Comparison of ENCODE assay signal across 1 cellular context in genomic region chr18:48538531-48539405, GRCh38.
TF ChIP-seq lines count a peak whose summit lies in the region.

Gene CTIF (plus strand): TSS chr18:48539031. CDS start chr18:48619566, 80,535 bp downstream.

TF ChIP-seq in HepG2, 621 proteins besides CTCF, POLR2A, EP300 and RAD21 (continued from another document and continues in another):
- TF ChIP-seq MYPOP (CRISPR knock-in tag; IDR thresholded peaks at IDR 0.05): no peak
- peak; percentile 78 for TF ChIP-seq YEATS2 (CRISPR knock-in tag; IDR thresholded peaks at IDR 0.05; ENCODE audit: borderline replicate concordance)
- TF ChIP-seq, protein P1, sequence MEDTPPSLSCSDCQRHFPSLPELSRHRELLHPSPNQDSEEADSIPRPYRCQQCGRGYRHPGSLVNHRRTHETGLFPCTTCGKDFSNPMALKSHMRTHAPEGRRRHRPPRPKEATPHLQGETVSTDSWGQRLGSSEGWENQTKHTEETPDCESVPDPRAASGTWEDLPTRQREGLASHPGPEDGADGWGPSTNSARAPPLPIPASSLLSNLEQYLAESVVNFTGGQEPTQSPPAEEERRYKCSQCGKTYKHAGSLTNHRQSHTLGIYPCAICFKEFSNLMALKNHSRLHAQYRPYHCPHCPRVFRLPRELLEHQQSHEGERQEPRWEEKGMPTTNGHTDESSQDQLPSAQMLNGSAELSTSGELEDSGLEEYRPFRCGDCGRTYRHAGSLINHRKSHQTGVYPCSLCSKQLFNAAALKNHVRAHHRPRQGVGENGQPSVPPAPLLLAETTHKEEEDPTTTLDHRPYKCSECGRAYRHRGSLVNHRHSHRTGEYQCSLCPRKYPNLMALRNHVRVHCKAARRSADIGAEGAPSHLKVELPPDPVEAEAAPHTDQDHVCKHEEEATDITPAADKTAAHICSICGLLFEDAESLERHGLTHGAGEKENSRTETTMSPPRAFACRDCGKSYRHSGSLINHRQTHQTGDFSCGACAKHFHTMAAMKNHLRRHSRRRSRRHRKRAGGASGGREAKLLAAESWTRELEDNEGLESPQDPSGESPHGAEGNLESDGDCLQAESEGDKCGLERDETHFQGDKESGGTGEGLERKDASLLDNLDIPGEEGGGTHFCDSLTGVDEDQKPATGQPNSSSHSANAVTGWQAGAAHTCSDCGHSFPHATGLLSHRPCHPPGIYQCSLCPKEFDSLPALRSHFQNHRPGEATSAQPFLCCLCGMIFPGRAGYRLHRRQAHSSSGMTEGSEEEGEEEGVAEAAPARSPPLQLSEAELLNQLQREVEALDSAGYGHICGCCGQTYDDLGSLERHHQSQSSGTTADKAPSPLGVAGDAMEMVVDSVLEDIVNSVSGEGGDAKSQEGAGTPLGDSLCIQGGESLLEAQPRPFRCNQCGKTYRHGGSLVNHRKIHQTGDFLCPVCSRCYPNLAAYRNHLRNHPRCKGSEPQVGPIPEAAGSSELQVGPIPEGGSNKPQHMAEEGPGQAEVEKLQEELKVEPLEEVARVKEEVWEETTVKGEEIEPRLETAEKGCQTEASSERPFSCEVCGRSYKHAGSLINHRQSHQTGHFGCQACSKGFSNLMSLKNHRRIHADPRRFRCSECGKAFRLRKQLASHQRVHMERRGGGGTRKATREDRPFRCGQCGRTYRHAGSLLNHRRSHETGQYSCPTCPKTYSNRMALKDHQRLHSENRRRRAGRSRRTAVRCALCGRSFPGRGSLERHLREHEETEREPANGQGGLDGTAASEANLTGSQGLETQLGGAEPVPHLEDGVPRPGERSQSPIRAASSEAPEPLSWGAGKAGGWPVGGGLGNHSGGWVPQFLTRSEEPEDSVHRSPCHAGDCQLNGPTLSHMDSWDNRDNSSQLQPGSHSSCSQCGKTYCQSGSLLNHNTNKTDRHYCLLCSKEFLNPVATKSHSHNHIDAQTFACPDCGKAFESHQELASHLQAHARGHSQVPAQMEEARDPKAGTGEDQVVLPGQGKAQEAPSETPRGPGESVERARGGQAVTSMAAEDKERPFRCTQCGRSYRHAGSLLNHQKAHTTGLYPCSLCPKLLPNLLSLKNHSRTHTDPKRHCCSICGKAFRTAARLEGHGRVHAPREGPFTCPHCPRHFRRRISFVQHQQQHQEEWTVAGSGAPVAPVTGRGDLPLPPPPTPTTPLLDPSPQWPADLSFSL (CRISPR knock-in tag; IDR thresholded peaks at IDR 0.05): no peak
- TF ChIP-seq, protein P2, sequence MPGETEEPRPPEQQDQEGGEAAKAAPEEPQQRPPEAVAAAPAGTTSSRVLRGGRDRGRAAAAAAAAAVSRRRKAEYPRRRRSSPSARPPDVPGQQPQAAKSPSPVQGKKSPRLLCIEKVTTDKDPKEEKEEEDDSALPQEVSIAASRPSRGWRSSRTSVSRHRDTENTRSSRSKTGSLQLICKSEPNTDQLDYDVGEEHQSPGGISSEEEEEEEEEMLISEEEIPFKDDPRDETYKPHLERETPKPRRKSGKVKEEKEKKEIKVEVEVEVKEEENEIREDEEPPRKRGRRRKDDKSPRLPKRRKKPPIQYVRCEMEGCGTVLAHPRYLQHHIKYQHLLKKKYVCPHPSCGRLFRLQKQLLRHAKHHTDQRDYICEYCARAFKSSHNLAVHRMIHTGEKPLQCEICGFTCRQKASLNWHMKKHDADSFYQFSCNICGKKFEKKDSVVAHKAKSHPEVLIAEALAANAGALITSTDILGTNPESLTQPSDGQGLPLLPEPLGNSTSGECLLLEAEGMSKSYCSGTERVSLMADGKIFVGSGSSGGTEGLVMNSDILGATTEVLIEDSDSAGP (CRISPR knock-in tag; IDR thresholded peaks at IDR 0.05; ENCODE audit: borderline replicate concordance): peak; percentile 53; the same call in 1 of the 2 replicates
- no peak for TF ChIP-seq JARID2 (CRISPR knock-in tag; IDR thresholded peaks at IDR 0.05; ENCODE audit: insufficient replicate concordance)
- TF ChIP-seq HOXD1 (CRISPR knock-in tag; IDR thresholded peaks at IDR 0.05): 0 out of 2 replicates have a peak, but pooled peaks have one; percentile 48
- no peak for TF ChIP-seq ZBTB42 (CRISPR knock-in tag; IDR thresholded peaks at IDR 0.05)
- TF ChIP-seq ZNF382 (CRISPR knock-in tag; IDR thresholded peaks at IDR 0.05; ENCODE audit: borderline replicate concordance): no peak
- TF ChIP-seq ZBED4 (CRISPR knock-in tag; IDR thresholded peaks at IDR 0.05; ENCODE audit: borderline replicate concordance): no peak
- TF ChIP-seq MIXL1 (CRISPR knock-in tag; IDR thresholded peaks at IDR 0.05): no peak
- peak; percentile 94 for TF ChIP-seq BRD4 (CRISPR knock-in tag; IDR thresholded peaks at IDR 0.05)
- no peak for TF ChIP-seq ZNF224 (CRISPR knock-in tag; IDR thresholded peaks at IDR 0.05)
- TF ChIP-seq ZNF264 (CRISPR knock-in tag; IDR thresholded peaks at IDR 0.05): no peak
- TF ChIP-seq NPAS2 (CRISPR knock-in tag; IDR thresholded peaks at IDR 0.05; ENCODE audit: borderline replicate concordance): no peak
- no peak; the same call in 1 of the 2 replicates for TF ChIP-seq MEIS2 (CRISPR knock-in tag; IDR thresholded peaks at IDR 0.05)
- TF ChIP-seq, protein P3, sequence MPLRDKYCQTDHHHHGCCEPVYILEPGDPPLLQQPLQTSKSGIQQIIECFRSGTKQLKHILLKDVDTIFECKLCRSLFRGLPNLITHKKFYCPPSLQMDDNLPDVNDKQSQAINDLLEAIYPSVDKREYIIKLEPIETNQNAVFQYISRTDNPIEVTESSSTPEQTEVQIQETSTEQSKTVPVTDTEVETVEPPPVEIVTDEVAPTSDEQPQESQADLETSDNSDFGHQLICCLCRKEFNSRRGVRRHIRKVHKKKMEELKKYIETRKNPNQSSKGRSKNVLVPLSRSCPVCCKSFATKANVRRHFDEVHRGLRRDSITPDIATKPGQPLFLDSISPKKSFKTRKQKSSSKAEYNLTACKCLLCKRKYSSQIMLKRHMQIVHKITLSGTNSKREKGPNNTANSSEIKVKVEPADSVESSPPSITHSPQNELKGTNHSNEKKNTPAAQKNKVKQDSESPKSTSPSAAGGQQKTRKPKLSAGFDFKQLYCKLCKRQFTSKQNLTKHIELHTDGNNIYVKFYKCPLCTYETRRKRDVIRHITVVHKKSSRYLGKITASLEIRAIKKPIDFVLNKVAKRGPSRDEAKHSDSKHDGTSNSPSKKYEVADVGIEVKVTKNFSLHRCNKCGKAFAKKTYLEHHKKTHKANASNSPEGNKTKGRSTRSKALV (CRISPR knock-in tag; IDR thresholded peaks at IDR 0.05): 0 out of 2 replicates have a peak, but pooled peaks have one; percentile 30
- TF ChIP-seq ZNF33A (CRISPR knock-in tag; IDR thresholded peaks at IDR 0.05; ENCODE audit: borderline replicate concordance): no peak
- TF ChIP-seq CEBPG (CRISPR knock-in tag; IDR thresholded peaks at IDR 0.05): peak; percentile 22; the same call in 1 of the 2 replicates
- TF ChIP-seq CHCHD3 (CRISPR knock-in tag; IDR thresholded peaks at IDR 0.05): no peak
- no peak for TF ChIP-seq SMC3 (IDR thresholded peaks at IDR 0.05; ENCODE audit: low read length)
- no peak for TF ChIP-seq ZBTB1 (CRISPR knock-in tag; IDR thresholded peaks at IDR 0.05; ENCODE audit: borderline replicate concordance)
- no peak for TF ChIP-seq ZNF350 (CRISPR knock-in tag; IDR thresholded peaks at IDR 0.05; ENCODE audit: borderline replicate concordance, low read depth)
- peak; percentile 37; the same call in 1 of the 2 replicates for TF ChIP-seq MEF2D (CRISPR knock-in tag; IDR thresholded peaks at IDR 0.05)
- 0 out of 2 replicates have a peak, but pooled peaks have one; percentile 56 for TF ChIP-seq SRY (CRISPR knock-in tag; IDR thresholded peaks at IDR 0.05)
- TF ChIP-seq HNRNPUL1 (IDR thresholded peaks at IDR 0.05; ENCODE audit: low read depth, low read length): no peak
- no peak for TF ChIP-seq ZNF317 (CRISPR knock-in tag; IDR thresholded peaks at IDR 0.05)
- TF ChIP-seq ZSCAN29 (CRISPR knock-in tag; conservative IDR thresholded peaks at IDR 0.05): no peak
- TF ChIP-seq THAP11 (CRISPR knock-in tag; IDR thresholded peaks at IDR 0.05): peak; percentile 98
- TF ChIP-seq TEAD2 (CRISPR knock-in tag; IDR thresholded peaks at IDR 0.05): no peak
- TF ChIP-seq, protein P4, sequence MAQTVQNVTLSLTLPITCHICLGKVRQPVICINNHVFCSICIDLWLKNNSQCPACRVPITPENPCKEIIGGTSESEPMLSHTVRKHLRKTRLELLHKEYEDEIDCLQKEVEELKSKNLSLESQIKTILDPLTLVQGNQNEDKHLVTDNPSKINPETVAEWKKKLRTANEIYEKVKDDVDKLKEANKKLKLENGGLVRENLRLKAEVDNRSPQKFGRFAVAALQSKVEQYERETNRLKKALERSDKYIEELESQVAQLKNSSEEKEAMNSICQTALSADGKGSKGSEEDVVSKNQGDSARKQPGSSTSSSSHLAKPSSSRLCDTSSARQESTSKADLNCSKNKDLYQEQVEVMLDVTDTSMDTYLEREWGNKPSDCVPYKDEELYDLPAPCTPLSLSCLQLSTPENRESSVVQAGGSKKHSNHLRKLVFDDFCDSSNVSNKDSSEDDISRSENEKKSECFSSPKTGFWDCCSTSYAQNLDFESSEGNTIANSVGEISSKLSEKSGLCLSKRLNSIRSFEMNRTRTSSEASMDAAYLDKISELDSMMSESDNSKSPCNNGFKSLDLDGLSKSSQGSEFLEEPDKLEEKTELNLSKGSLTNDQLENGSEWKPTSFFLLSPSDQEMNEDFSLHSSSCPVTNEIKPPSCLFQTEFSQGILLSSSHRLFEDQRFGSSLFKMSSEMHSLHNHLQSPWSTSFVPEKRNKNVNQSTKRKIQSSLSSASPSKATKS (CRISPR knock-in tag; IDR thresholded peaks at IDR 0.05): no peak
- TF ChIP-seq MAFG (CRISPR knock-in tag; IDR thresholded peaks at IDR 0.05): no peak
- TF ChIP-seq ZNF331 (CRISPR knock-in tag; IDR thresholded peaks at IDR 0.05): peak; percentile 64
- peak; percentile 81 for TF ChIP-seq RBFOX2 (IDR thresholded peaks at IDR 0.05; ENCODE audit: low read depth, low read length)
- no peak for TF ChIP-seq ZNF441 (CRISPR knock-in tag; IDR thresholded peaks at IDR 0.05; ENCODE audit: borderline replicate concordance)
- TF ChIP-seq PAX8 (CRISPR knock-in tag; IDR thresholded peaks at IDR 0.05; ENCODE audit: borderline replicate concordance): no peak
- TF ChIP-seq ZNF563 (CRISPR knock-in tag; IDR thresholded peaks at IDR 0.05): peak; percentile 32; the same call in 1 of the 2 replicates
- TF ChIP-seq ZNF552 (CRISPR knock-in tag; IDR thresholded peaks at IDR 0.05; ENCODE audit: borderline replicate concordance): no peak
- no peak for TF ChIP-seq ZNF850 (CRISPR knock-in tag; conservative IDR thresholded peaks at IDR 0.05)
- TF ChIP-seq MEIS1 (CRISPR knock-in tag; IDR thresholded peaks at IDR 0.05; ENCODE audit: borderline replicate concordance): no peak
- TF ChIP-seq RFX1 (IDR thresholded peaks at IDR 0.05): no peak
- TF ChIP-seq, protein P5, sequence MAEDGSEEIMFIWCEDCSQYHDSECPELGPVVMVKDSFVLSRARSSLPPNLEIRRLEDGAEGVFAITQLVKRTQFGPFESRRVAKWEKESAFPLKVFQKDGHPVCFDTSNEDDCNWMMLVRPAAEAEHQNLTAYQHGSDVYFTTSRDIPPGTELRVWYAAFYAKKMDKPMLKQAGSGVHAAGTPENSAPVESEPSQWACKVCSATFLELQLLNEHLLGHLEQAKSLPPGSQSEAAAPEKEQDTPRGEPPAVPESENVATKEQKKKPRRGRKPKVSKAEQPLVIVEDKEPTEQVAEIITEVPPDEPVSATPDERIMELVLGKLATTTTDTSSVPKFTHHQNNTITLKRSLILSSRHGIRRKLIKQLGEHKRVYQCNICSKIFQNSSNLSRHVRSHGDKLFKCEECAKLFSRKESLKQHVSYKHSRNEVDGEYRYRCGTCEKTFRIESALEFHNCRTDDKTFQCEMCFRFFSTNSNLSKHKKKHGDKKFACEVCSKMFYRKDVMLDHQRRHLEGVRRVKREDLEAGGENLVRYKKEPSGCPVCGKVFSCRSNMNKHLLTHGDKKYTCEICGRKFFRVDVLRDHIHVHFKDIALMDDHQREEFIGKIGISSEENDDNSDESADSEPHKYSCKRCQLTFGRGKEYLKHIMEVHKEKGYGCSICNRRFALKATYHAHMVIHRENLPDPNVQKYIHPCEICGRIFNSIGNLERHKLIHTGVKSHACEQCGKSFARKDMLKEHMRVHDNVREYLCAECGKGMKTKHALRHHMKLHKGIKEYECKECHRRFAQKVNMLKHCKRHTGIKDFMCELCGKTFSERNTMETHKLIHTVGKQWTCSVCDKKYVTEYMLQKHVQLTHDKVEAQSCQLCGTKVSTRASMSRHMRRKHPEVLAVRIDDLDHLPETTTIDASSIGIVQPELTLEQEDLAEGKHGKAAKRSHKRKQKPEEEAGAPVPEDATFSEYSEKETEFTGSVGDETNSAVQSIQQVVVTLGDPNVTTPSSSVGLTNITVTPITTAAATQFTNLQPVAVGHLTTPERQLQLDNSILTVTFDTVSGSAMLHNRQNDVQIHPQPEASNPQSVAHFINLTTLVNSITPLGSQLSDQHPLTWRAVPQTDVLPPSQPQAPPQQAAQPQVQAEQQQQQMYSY (CRISPR knock-in tag; IDR thresholded peaks at IDR 0.05): no peak
